ENCODE assay signal across 20 cellular contexts in genomic region chr17:3815122-3815521, GRCh38.
"Had no signal": no experiment of that assay in that cellular context is flagged by ENCODE, and none has a peak within 500 bp of the region (broad histone marks: within the 10 kb centered on the region; RNA-seq: fewer than 3 reads in every experiment).

No MANE protein-coding gene starts in this region.

- H3K27me3 ChIP-seq: foreskin keratinocyte, right atrium auricular region, suprapubic skin, transverse colon, vagina had no signal

- H3K27me3 Mint-ChIP-seq: activated CD4-positive, alpha-beta memory T cell treated with anti-CD3 and anti-CD28 coated beads for 36 hours; activated CD4-positive, alpha-beta T cell treated with anti-CD3 and anti-CD28 coated beads for 36 hours; activated naive CD4-positive, alpha-beta T cell treated with anti-CD3 and anti-CD28 coated beads, Interleukin-2, amount 10 ng/mL, durations not matched to agents 7 days and 5 days; effector memory CD8-positive, alpha-beta T cell; progenitor cell of endocrine pancreas; stimulated activated naive CD8-positive, alpha-beta T cell treated with anti-CD3 and anti-CD28 coated beads, Interleukin-15, amount 100 ng/mL, for 72 hours had no signal

- H3K4me3 Mint-ChIP-seq: activated CD4-positive, alpha-beta memory T cell treated with anti-CD3 and anti-CD28 coated beads for 36 hours; activated CD4-positive, alpha-beta T cell treated with anti-CD3 and anti-CD28 coated beads for 36 hours; activated naive CD4-positive, alpha-beta T cell treated with anti-CD3 and anti-CD28 coated beads, Interleukin-2, amount 10 ng/mL, durations not matched to agents 7 days and 5 days; effector memory CD8-positive, alpha-beta T cell; stimulated activated naive CD8-positive, alpha-beta T cell treated with anti-CD3 and anti-CD28 coated beads, Interleukin-15, amount 100 ng/mL, for 72 hours had no signal

- H3K9me3 ChIP-seq: right atrium auricular region, suprapubic skin, transverse colon, vagina had no signal

- H3K4me3 ChIP-seq: lung, right atrium auricular region, suprapubic skin, transverse colon, vagina had no signal

- FAIRE-seq: keratinocyte had no signal

- ATAC-seq: activated CD4-positive, alpha-beta T cell treated with anti-CD3 and anti-CD28 coated beads for 36 hours; effector memory CD8-positive, alpha-beta T cell; foreskin keratinocyte; stimulated activated naive CD8-positive, alpha-beta T cell treated with anti-CD3 and anti-CD28 coated beads, Interleukin-15, amount 100 ng/mL, for 72 hours had no signal

- H3K9me3 Mint-ChIP-seq: activated CD4-positive, alpha-beta memory T cell treated with anti-CD3 and anti-CD28 coated beads for 36 hours; activated naive CD4-positive, alpha-beta T cell treated with anti-CD3 and anti-CD28 coated beads, Interleukin-2, amount 10 ng/mL, durations not matched to agents 7 days and 5 days; effector memory CD8-positive, alpha-beta T cell; stimulated activated naive CD8-positive, alpha-beta T cell treated with anti-CD3 and anti-CD28 coated beads, Interleukin-15, amount 100 ng/mL, for 72 hours had no signal

- DNase-seq: activated CD4-positive, alpha-beta memory T cell treated with anti-CD3 and anti-CD28 coated beads for 36 hours; activated CD4-positive, alpha-beta T cell treated with anti-CD3 and anti-CD28 coated beads for 36 hours; activated T-cell treated with anti-CD3 and anti-CD28 coated beads, Interleukin-2, amount 50 U/mL, for 1 hour; effector memory CD8-positive, alpha-beta T cell; foreskin keratinocyte; glutamatergic neuron; hippocampal formation; stimulated activated naive CD8-positive, alpha-beta T cell treated with anti-CD3 and anti-CD28 coated beads, Interleukin-15, amount 100 ng/mL, for 72 hours; SW 1271; T-helper 2 cell; transverse colon; WERI-Rb-1 had no signal

- H3K27ac ChIP-seq: epithelial cell of prostate, foreskin keratinocyte, right atrium auricular region, suprapubic skin, transverse colon, vagina, WERI-Rb-1 had no signal

- H3K4me1 ChIP-seq: foreskin keratinocyte, suprapubic skin, transverse colon, vagina had no signal

- H3K4me1 Mint-ChIP-seq: activated naive CD4-positive, alpha-beta T cell treated with anti-CD3 and anti-CD28 coated beads, Interleukin-2, amount 10 ng/mL, durations not matched to agents 7 days and 5 days had no signal

- H3K27ac Mint-ChIP-seq: activated CD4-positive, alpha-beta memory T cell treated with anti-CD3 and anti-CD28 coated beads for 36 hours; activated CD4-positive, alpha-beta T cell treated with anti-CD3 and anti-CD28 coated beads for 36 hours; activated naive CD4-positive, alpha-beta T cell treated with anti-CD3 and anti-CD28 coated beads, Interleukin-2, amount 10 ng/mL, durations not matched to agents 7 days and 5 days; progenitor cell of endocrine pancreas had no signal
